15 cellular contexts compared by ENCODE assay signal in the genomic region with DNA sequence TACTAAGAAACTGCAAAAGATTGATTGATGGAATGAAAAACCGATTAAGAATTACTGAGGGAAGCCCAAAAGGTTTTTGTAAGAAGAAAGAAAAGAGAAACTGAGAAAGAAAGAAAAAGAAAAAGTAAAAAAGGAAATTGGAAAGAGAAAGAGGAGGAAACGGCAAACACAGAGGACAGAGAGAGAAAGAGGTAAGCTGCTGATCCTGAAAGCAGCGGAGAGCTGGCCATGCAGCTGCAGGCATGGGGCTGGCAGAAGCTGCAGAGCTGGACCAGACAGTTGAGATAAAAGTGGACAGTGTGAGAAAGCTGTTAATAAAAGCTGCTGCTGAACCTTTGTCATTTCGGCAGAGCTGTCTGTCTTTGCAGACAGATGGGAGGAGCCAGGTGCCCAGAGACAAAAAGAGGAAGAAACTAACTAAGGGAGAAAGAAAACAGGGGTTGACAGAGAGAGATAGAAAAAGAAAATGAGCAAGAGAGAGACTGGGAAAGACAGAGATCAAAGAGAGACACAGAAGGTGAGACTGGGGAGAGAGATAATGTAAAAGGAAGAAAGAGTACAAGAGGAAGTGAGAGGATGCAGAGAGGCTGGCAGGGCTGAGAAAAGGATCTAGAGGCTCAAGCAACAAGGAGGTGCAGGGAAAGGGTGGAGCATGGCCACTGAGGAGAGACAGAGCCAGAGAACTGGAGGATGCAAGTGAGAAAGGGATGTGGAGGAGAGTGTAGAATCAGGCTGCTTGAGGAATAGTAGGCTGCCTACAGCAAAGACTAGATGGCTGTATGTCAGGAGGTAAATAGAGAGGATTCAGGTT.
DNase-seq lines count a peak whose midpoint lies in the region; ATAC-seq and TF ChIP-seq lines count a peak whose summit lies in the region.
"Had no signal": no experiment of that assay in that cellular context is flagged by ENCODE, and none has a peak within 500 bp of the region (broad histone marks: within the 10 kb centered on the region; RNA-seq: fewer than 3 reads in every experiment).

No MANE protein-coding gene starts in this region.

- H3K27ac Mint-ChIP-seq in activated CD4-positive, alpha-beta T cell treated with anti-CD3 and anti-CD28 coated beads, Interleukin-2, amount 10 ng/mL, durations not matched to agents 7 days and 5 days: peak overlapping the region; percentile 1
- no peak overlapping the region for H3K27ac Mint-ChIP-seq in activated B cell treated with CpG ODN at 0.5 μM for 24 hours
- peak overlapping the region; percentile 40 for H3K27ac Mint-ChIP-seq in stimulated activated memory B cell treated with anti-CD40 and anti-IgM and Interleukin-4, amounts not matched to agents 10 μg/mL and 1 μg/mL and 100 μg/mL, for 72 hours
- H3K27ac Mint-ChIP-seq: activated naive CD4-positive, alpha-beta T cell treated with anti-CD3 and anti-CD28 coated beads, Interleukin-2, amount 10 ng/mL, durations not matched to agents 7 days and 5 days had no signal

- TF ChIP-seq CTCF in activated B cell treated with CpG ODN at 0.5 μM for 24 hours (IDR thresholded peaks at IDR 0.05): no peak

- H3K9me3 Mint-ChIP-seq in activated CD4-positive, alpha-beta T cell treated with anti-CD3 and anti-CD28 coated beads, Interleukin-2, amount 10 ng/mL, durations not matched to agents 7 days and 5 days: no peaks in the 10 kb centered on the region
- no peaks in the 10 kb centered on the region for H3K9me3 Mint-ChIP-seq in activated B cell treated with CpG ODN at 0.5 μM for 24 hours
- H3K9me3 Mint-ChIP-seq in stimulated activated memory B cell treated with anti-CD40 and anti-IgM and Interleukin-4, amounts not matched to agents 10 μg/mL and 1 μg/mL and 100 μg/mL, for 72 hours: no peaks in the 10 kb centered on the region
- H3K9me3 Mint-ChIP-seq: activated naive CD4-positive, alpha-beta T cell treated with anti-CD3 and anti-CD28 coated beads, Interleukin-2, amount 10 ng/mL, durations not matched to agents 7 days and 5 days had no signal

- DNase-seq in activated CD4-positive, alpha-beta T cell treated with anti-CD3 and anti-CD28 coated beads, Interleukin-2, amount 10 ng/mL, durations not matched to agents 7 days and 5 days: no peak
- DNase-seq in activated CD4-positive, alpha-beta T cell treated with anti-CD3 and anti-CD28 coated beads for 4 hours: no peak
- DNase-seq in activated B cell treated with CpG ODN at 0.5 μM for 24 hours: no peak
- DNase-seq in epidermal melanocyte (ENCODE audit: insufficient read length, low spot score): no peak
- no peak for DNase-seq in amygdala (lab: John Stamatoyannopoulos, UW)
- DNase-seq in NCI-H128 (lab: John Stamatoyannopoulos, UW; ENCODE audit: unreplicated experiment): no peak
- DNase-seq: activated CD4-positive, alpha-beta T cell treated with anti-CD3 and anti-CD28 coated beads, Interleukin-2, amount 50 U/mL, for 4 hours; activated naive CD4-positive, alpha-beta T cell treated with anti-CD3 and anti-CD28 coated beads, Interleukin-2, amount 10 ng/mL, durations not matched to agents 7 days and 5 days; DMS153; NCI-H2081; stimulated activated CD4-positive, alpha-beta T cell treated with anti-CD3 and anti-CD28 coated beads, Interleukin-1b, Interleukin-23, amount 100 ng/mL, for 48 hours; upper lobe of right lung had no signal

- H3K4me1 Mint-ChIP-seq in activated CD4-positive, alpha-beta T cell treated with anti-CD3 and anti-CD28 coated beads, Interleukin-2, amount 10 ng/mL, durations not matched to agents 7 days and 5 days: peaks cover 12% of the 10 kb centered on the region
- peaks cover 14% of the 10 kb centered on the region for H3K4me1 Mint-ChIP-seq in activated B cell treated with CpG ODN at 0.5 μM for 24 hours
- H3K4me1 Mint-ChIP-seq in stimulated activated memory B cell treated with anti-CD40 and anti-IgM and Interleukin-4, amounts not matched to agents 10 μg/mL and 1 μg/mL and 100 μg/mL, for 72 hours: peaks cover 13% of the 10 kb centered on the region

- POLR2A ChIA-PET in activated CD4-positive, alpha-beta T cell treated with anti-CD3 and anti-CD28 coated beads, Interleukin-2, amount 10 ng/mL, durations not matched to agents 7 days and 5 days (lab: Charles Lee): no interaction called here
- POLR2A ChIA-PET in activated B cell treated with CpG ODN at 0.5 μM for 24 hours (lab: Charles Lee): no interaction called here

- ATAC-seq in HG03378 (IDR thresholded peaks at IDR 0.05; ENCODE audit: unreplicated experiment) (peak; percentile 54), activated B cell treated with CpG ODN at 0.5 μM for 24 hours (ENCODE audit: low read depth) (no peak)
- no peak for ATAC-seq in stimulated activated memory B cell treated with anti-CD40 and anti-IgM and Interleukin-4, amounts not matched to agents 10 μg/mL and 1 μg/mL and 100 μg/mL, for 72 hours
- ATAC-seq: K562, upper lobe of right lung had no signal

- intact Hi-C loops in activated B cell treated with CpG ODN at 0.5 μM for 24 hours (cut with micrococcal nuclease): no loop called here

- H3K4me3 Mint-ChIP-seq in activated CD4-positive, alpha-beta T cell treated with anti-CD3 and anti-CD28 coated beads, Interleukin-2, amount 10 ng/mL, durations not matched to agents 7 days and 5 days: peak overlapping the region; percentile 5
- peak overlapping the region; percentile 79 for H3K4me3 Mint-ChIP-seq in activated B cell treated with CpG ODN at 0.5 μM for 24 hours
- H3K4me3 Mint-ChIP-seq in stimulated activated memory B cell treated with anti-CD40 and anti-IgM and Interleukin-4, amounts not matched to agents 10 μg/mL and 1 μg/mL and 100 μg/mL, for 72 hours: peak overlapping the region; percentile 59
- H3K4me3 Mint-ChIP-seq: activated naive CD4-positive, alpha-beta T cell treated with anti-CD3 and anti-CD28 coated beads, Interleukin-2, amount 10 ng/mL, durations not matched to agents 7 days and 5 days had no signal

- H3K36me3 Mint-ChIP-seq in activated CD4-positive, alpha-beta T cell treated with anti-CD3 and anti-CD28 coated beads, Interleukin-2, amount 10 ng/mL, durations not matched to agents 7 days and 5 days (ENCODE audit: low read depth): no peaks in the 10 kb centered on the region
- no peaks in the 10 kb centered on the region for H3K36me3 Mint-ChIP-seq in activated B cell treated with CpG ODN at 0.5 μM for 24 hours (ENCODE audit: low read depth)
- H3K36me3 Mint-ChIP-seq in stimulated activated memory B cell treated with anti-CD40 and anti-IgM and Interleukin-4, amounts not matched to agents 10 μg/mL and 1 μg/mL and 100 μg/mL, for 72 hours: no peaks in the 10 kb centered on the region
- H3K36me3 Mint-ChIP-seq: activated naive CD4-positive, alpha-beta T cell treated with anti-CD3 and anti-CD28 coated beads, Interleukin-2, amount 10 ng/mL, durations not matched to agents 7 days and 5 days had no signal

- CTCF ChIA-PET in activated CD4-positive, alpha-beta T cell treated with anti-CD3 and anti-CD28 coated beads, Interleukin-2, amount 10 ng/mL, durations not matched to agents 7 days and 5 days (lab: Charles Lee): no interaction called here
- CTCF ChIA-PET in activated B cell treated with CpG ODN at 0.5 μM for 24 hours (lab: Charles Lee): no interaction called here

- H3K27me3 Mint-ChIP-seq in activated CD4-positive, alpha-beta T cell treated with anti-CD3 and anti-CD28 coated beads, Interleukin-2, amount 10 ng/mL, durations not matched to agents 7 days and 5 days: peaks cover under 1% of the 10 kb centered on the region
- no peaks in the 10 kb centered on the region for H3K27me3 Mint-ChIP-seq in activated B cell treated with CpG ODN at 0.5 μM for 24 hours
- H3K27me3 Mint-ChIP-seq in stimulated activated memory B cell treated with anti-CD40 and anti-IgM and Interleukin-4, amounts not matched to agents 10 μg/mL and 1 μg/mL and 100 μg/mL, for 72 hours: no peaks in the 10 kb centered on the region
- H3K27me3 Mint-ChIP-seq: activated naive CD4-positive, alpha-beta T cell treated with anti-CD3 and anti-CD28 coated beads, Interleukin-2, amount 10 ng/mL, durations not matched to agents 7 days and 5 days had no signal

Comparison
In these comparisons a context has a peak if more than half of its experiments do, and no peak if none do; other contexts are left out.
1. H3K4me3 Mint-ChIP-seq: peak in every context shown above with its lines; median percentile 79 in activated B cell treated with CpG ODN at 0.5 μM for 24 hours; 59 in stimulated activated memory B cell treated with anti-CD40 and anti-IgM and Interleukin-4, amounts not matched to agents 10 μg/mL and 1 μg/mL and 100 μg/mL, for 72 hours; 5 in activated CD4-positive, alpha-beta T cell treated with anti-CD3 and anti-CD28 coated beads, Interleukin-2, amount 10 ng/mL, durations not matched to agents 7 days and 5 days.